Comparison of ENCODE assay signal across 8 cellular contexts in the genomic region with DNA sequence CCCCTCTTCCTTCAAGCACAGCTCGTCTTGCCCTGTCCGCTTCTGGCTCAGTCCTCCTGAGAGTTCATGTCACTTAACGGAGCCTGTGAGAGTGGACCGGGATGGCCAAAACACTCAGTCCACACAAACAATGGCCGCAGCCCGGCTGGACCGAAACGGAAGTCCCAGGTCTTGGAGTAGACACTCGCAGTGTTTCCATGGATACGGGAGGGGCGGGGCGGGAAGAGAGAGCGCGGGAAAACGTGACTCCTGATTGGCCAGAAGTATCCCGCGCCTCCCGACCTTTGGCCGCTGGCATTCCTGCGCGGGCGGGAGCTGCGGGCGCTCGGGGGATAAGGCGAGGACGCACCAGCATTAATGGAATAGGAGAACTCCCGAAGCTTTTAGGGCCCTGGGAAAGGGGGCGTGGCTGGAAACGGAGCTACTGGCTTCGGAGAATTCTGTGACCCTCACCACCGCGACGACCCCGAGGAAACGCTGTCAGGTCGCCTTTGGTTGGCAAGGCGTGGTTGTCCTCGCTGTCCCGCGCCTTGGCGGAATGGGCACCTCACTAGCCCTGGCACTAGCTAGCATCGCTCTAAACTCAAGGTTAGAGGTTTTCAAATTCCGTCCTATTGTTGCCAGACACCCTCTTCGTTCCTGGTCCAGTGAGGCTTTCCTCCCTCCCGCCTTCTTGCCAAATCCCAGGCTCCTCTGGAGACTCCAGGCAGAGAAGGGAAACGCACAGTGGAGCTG. TPM values are rescaled to one million over a fixed set of nuclear protein-coding genes. Genes with fewer than 3 reads are reported as not detected.
DNase-seq lines count a peak whose midpoint lies in the region; ATAC-seq and TF ChIP-seq lines count a peak whose summit lies in the region.

Gene NLRP14, plus strand, starts transcription at position 297 of the 735 bp plus-strand sequence. CDS start 18,108 bp downstream, outside the sequence.
Gene ZNF214, minus strand, starts transcription at position 164 of the 735 bp plus-strand sequence. CDS start 17,511 bp downstream, outside the sequence.

- no peaks in the 10 kb centered on the region for H3K36me3 ChIP-seq in BE2C

- peaks cover 4% of the 10 kb centered on the region for H3K4me1 Mint-ChIP-seq in activated T-helper 2 cell treated with anti-CD3 and anti-CD28 coated beads, Interferon-gamma antibody, Interleukin-2, Interleukin-4, amounts not matched to agents 10 μg/mL and 5 μg/mL and 100 μg/mL, durations not matched to agents 14 hours and 24 hours and 36 hours (ENCODE audit: low read depth)
- H3K4me1 Mint-ChIP-seq in nephron progenitor cell = peaks cover 22% of the 10 kb centered on the region

- DNase-seq in BE2C (peak; percentile 60), GM20000 (ENCODE audit: low spot score) (peak; percentile 75), NCI-H2029 (lab: John Stamatoyannopoulos, UW) (peak; percentile 63), germinal center (ENCODE audit: low spot score) (peak; percentile 15), nephron progenitor cell (peak; percentile 91)
- DNase-seq in activated T-helper 2 cell treated with anti-CD3 and anti-CD28 coated beads, Interferon-gamma antibody, Interleukin-2, Interleukin-4, amounts not matched to agents 10 μg/mL and 5 μg/mL and 100 μg/mL, durations not matched to agents 14 hours and 24 hours and 36 hours (ENCODE audit: low spot score) = no peak
- DNase-seq in activated CD8-positive, alpha-beta memory T cell treated with anti-CD3 and anti-CD28 coated beads for 24 hours = no peak

- no peak for ATAC-seq in GM21737 (IDR thresholded peaks at IDR 0.05; ENCODE audit: unreplicated experiment)

- peak within 1 kb of the TSS; percentile 51 for H3K4me3 ChIP-seq in BE2C (ENCODE audit: low read depth, low read length)

- H3K27me3 ChIP-seq in BE2C = 0 out of 2 replicates have a peak, but pooled peaks cover 2% of the 10 kb centered on the region

- no peaks in the 10 kb centered on the region for H3K9me3 ChIP-seq in BE2C

- no peaks in the 10 kb centered on the region for H3K4me1 ChIP-seq in BE2C

- no peak within 1 kb of the TSS for H3K27ac Mint-ChIP-seq in activated T-helper 2 cell treated with anti-CD3 and anti-CD28 coated beads, Interferon-gamma antibody, Interleukin-2, Interleukin-4, amounts not matched to agents 10 μg/mL and 5 μg/mL and 100 μg/mL, durations not matched to agents 14 hours and 24 hours and 36 hours
- H3K27ac Mint-ChIP-seq in nephron progenitor cell = peak within 1 kb of the TSS; percentile 97

- intact Hi-C loops in activated T-helper 2 cell treated with anti-CD3 and anti-CD28 coated beads, Interferon-gamma antibody, Interleukin-2, Interleukin-4, amounts not matched to agents 10 μg/mL and 5 μg/mL and 100 μg/mL, durations not matched to agents 14 hours and 24 hours and 36 hours (cut with micrococcal nuclease) = no loop called here

- TF ChIP-seq CTCF in BE2C (IDR thresholded peaks at IDR 0.05; ENCODE audit: low read depth, low read length) = no peak
- no peak for TF ChIP-seq CTCF in GM20000 (IDR thresholded peaks at IDR 0.05; ENCODE audit: extremely low read depth, missing control alignments)
- no peak for TF ChIP-seq CTCF in nephron progenitor cell (IDR thresholded peaks at IDR 0.05)

- peaks cover 36% of the 10 kb centered on the region for H3K27me3 Mint-ChIP-seq in activated T-helper 2 cell treated with anti-CD3 and anti-CD28 coated beads, Interferon-gamma antibody, Interleukin-2, Interleukin-4, amounts not matched to agents 10 μg/mL and 5 μg/mL and 100 μg/mL, durations not matched to agents 14 hours and 24 hours and 36 hours (ENCODE audit: low read depth)
- H3K27me3 Mint-ChIP-seq in nephron progenitor cell (ENCODE audit: low read depth, poor library complexity) = peaks cover 7% of the 10 kb centered on the region

- no peaks in the 10 kb centered on the region for H3K9me3 Mint-ChIP-seq in activated T-helper 2 cell treated with anti-CD3 and anti-CD28 coated beads, Interferon-gamma antibody, Interleukin-2, Interleukin-4, amounts not matched to agents 10 μg/mL and 5 μg/mL and 100 μg/mL, durations not matched to agents 14 hours and 24 hours and 36 hours
- peaks cover 11% of the 10 kb centered on the region for H3K9me3 Mint-ChIP-seq in nephron progenitor cell

- no peaks in the 10 kb centered on the region for H3K36me3 Mint-ChIP-seq in activated T-helper 2 cell treated with anti-CD3 and anti-CD28 coated beads, Interferon-gamma antibody, Interleukin-2, Interleukin-4, amounts not matched to agents 10 μg/mL and 5 μg/mL and 100 μg/mL, durations not matched to agents 14 hours and 24 hours and 36 hours (ENCODE audit: low read depth)
- peaks cover 15% of the 10 kb centered on the region for H3K36me3 Mint-ChIP-seq in nephron progenitor cell (ENCODE audit: low read depth)

- peak within 1 kb of the TSS; percentile 31 for H3K4me3 Mint-ChIP-seq in activated T-helper 2 cell treated with anti-CD3 and anti-CD28 coated beads, Interferon-gamma antibody, Interleukin-2, Interleukin-4, amounts not matched to agents 10 μg/mL and 5 μg/mL and 100 μg/mL, durations not matched to agents 14 hours and 24 hours and 36 hours (ENCODE audit: low read depth)
- H3K4me3 Mint-ChIP-seq in nephron progenitor cell = peak within 1 kb of the TSS; percentile 95

RNA-seq across cellular contexts. Expression of gene NLRP14, which starts in this region (rescaled TPM):
- not detected for polyA plus RNA-seq in BE2C (2012; ENCODE audit: insufficient read depth, insufficient read length, low read depth)
- total RNA-seq in activated T-helper 2 cell treated with anti-CD3 and anti-CD28 coated beads, Interferon-gamma antibody, Interleukin-2, Interleukin-4, amounts not matched to agents 10 μg/mL and 5 μg/mL and 100 μg/mL, durations not matched to agents 14 hours and 24 hours and 36 hours = 0.28 and 0.39 TPM in 2 replicates

RNA-seq across cellular contexts. Expression of gene ZNF214, which starts in this region (rescaled TPM):
- polyA plus RNA-seq in BE2C (2012; ENCODE audit: insufficient read depth, insufficient read length, low read depth) = not detected
- total RNA-seq in activated T-helper 2 cell treated with anti-CD3 and anti-CD28 coated beads, Interferon-gamma antibody, Interleukin-2, Interleukin-4, amounts not matched to agents 10 μg/mL and 5 μg/mL and 100 μg/mL, durations not matched to agents 14 hours and 24 hours and 36 hours = not detected in 2 replicates

Comparison
In these comparisons a context has a peak if more than half of its experiments do, and no peak if none do; other contexts are left out.
1. DNase-seq: peak in BE2C (single experiment), GM20000 (single experiment), NCI-H2029 (single experiment), germinal center (single experiment) and nephron progenitor cell (single experiment); none in activated T-helper 2 cell treated with anti-CD3 and anti-CD28 coated beads, Interferon-gamma antibody, Interleukin-2, Interleukin-4, amounts not matched to agents 10 μg/mL and 5 μg/mL and 100 μg/mL, durations not matched to agents 14 hours and 24 hours and 36 hours (single experiment) and activated CD8-positive, alpha-beta memory T cell treated with anti-CD3 and anti-CD28 coated beads for 24 hours (single experiment).